Comparison of ENCODE assay signal across 8 cellular contexts in the genomic region with DNA sequence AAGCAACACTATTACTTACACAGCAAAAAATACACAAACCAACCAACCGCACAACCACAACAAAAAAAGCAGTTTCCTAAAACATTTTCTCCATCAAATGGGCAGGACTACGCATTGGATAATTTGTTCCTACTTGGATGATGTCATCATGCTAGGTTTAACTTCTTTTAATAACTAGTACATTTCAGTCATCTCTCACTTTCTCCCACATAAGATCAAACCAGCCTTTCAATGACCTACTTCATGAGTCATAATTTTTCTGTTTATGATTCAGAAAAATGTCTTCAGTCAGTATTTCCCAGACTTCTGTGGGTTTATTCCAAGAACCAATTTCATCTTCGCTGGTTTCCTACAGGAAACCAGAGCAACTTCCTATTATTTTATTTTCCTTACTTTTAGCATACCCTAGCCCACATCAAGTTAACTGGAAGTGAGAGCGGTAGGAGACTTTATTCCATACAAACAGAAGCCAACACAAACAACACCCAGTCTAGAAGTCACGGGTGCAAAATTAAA.
A peak's percentile ranks its signal among the peaks of the same experiment; 100 is the strongest.
DNase-seq lines count a peak whose midpoint lies in the region; ATAC-seq and TF ChIP-seq lines count a peak whose summit lies in the region.

No MANE protein-coding gene starts in this region.

- H3K4me3 ChIP-seq in lung = no peak overlapping the region

- TF ChIP-seq CTCF in GM10248 (IDR thresholded peaks at IDR 0.05; ENCODE audit: control extremely low read depth, extremely low read depth, low read depth, missing control alignments) = no peak
- no peak for TF ChIP-seq CTCF in lung (IDR thresholded peaks at IDR 0.05; ENCODE audit: control extremely low read depth, extremely low read depth)

- H3K4me1 ChIP-seq in lung (ENCODE audit: control insufficient read depth in 2 of 2, insufficient read depth in 2 of 2, low read length in 2 of 2) = peaks cover 3 to 4% of the 10 kb centered on the region in 2 donors

- H3K36me3 ChIP-seq in lung (ENCODE audit: control insufficient read depth in 2 of 2, insufficient read depth in 2 of 2, low read length in 2 of 2) = no peaks in the 10 kb centered on the region

- peaks cover 15% of the 10 kb centered on the region for H3K4me1 Mint-ChIP-seq in activated naive CD8-positive, alpha-beta T cell treated with anti-CD3 and anti-CD28 coated beads, Interleukin-2, amount 10 ng/mL, durations not matched to agents 7 days and 5 days

- ATAC-seq in HG02610 (IDR thresholded peaks at IDR 0.05; ENCODE audit: unreplicated experiment) (peak; percentile 71), lung (ENCODE audit: insufficient read depth, low FRiP score) (peak; percentile 43), GM18502 (IDR thresholded peaks at IDR 0.05; ENCODE audit: poor library complexity, unreplicated experiment) (no peak), HG02763 (IDR thresholded peaks at IDR 0.05; ENCODE audit: unreplicated experiment) (no peak), GM19328 (IDR thresholded peaks at IDR 0.05; ENCODE audit: unreplicated experiment) (no peak)
- peak; percentile 36 for ATAC-seq in activated naive CD8-positive, alpha-beta T cell treated with anti-CD3 and anti-CD28 coated beads, Interleukin-2, amount 10 ng/mL, durations not matched to agents 7 days and 5 days (ENCODE audit: low read depth)

- H3K27ac Mint-ChIP-seq in activated naive CD8-positive, alpha-beta T cell treated with anti-CD3 and anti-CD28 coated beads, Interleukin-2, amount 10 ng/mL, durations not matched to agents 7 days and 5 days = peak overlapping the region; percentile 51

- WGBS in lung, 2 donors = 62 to 68% methylated on average over 5 of the region's 5 CpGs

- no peaks in the 10 kb centered on the region for H3K9me3 Mint-ChIP-seq in activated naive CD8-positive, alpha-beta T cell treated with anti-CD3 and anti-CD28 coated beads, Interleukin-2, amount 10 ng/mL, durations not matched to agents 7 days and 5 days

- H3K27ac ChIP-seq in lung (ENCODE audit: low read depth in 1 of 2, low read length in 1 of 2) = peak overlapping the region in 1 of 2 donors; percentile 33

- CTCF ChIA-PET in GM10248 (lab: Yijun Ruan, JAX) = interaction anchor here (1.0 to 2.1 kb wide), 5 partner anchors 10 to 515 kb away, joined by 3 to 7 read pairs (median 4); no protein-coding TSS in a partner anchor

- POLR2A ChIA-PET in GM10248 (lab: Yijun Ruan, JAX) = no interaction called here
- POLR2A ChIA-PET in activated naive CD8-positive, alpha-beta T cell treated with anti-CD3 and anti-CD28 coated beads, Interleukin-2, amount 10 ng/mL, durations not matched to agents 7 days and 5 days (lab: Charles Lee) = no interaction called here

- DNase-seq in GM10248 (ENCODE audit: extremely low spot score) = peak; percentile 63
- no peak for DNase-seq in activated naive CD8-positive, alpha-beta T cell treated with anti-CD3 and anti-CD28 coated beads, Interleukin-2, amount 10 ng/mL, durations not matched to agents 7 days and 5 days
- no peak for DNase-seq in lung (ENCODE audit: low spot score)
- no peak for DNase-seq in SHP77 treated with DMSO at 0.1 percent for 48 hours (lab: John Stamatoyannopoulos, UW)

- H3K27me3 Mint-ChIP-seq in activated naive CD8-positive, alpha-beta T cell treated with anti-CD3 and anti-CD28 coated beads, Interleukin-2, amount 10 ng/mL, durations not matched to agents 7 days and 5 days = no peaks in the 10 kb centered on the region

- no peaks in the 10 kb centered on the region for H3K9me3 ChIP-seq in lung (ENCODE audit: control insufficient read depth in 2 of 2, insufficient read depth in 1 of 2, low read length in 1 of 2)

- peaks cover 18% of the 10 kb centered on the region for H3K36me3 Mint-ChIP-seq in activated naive CD8-positive, alpha-beta T cell treated with anti-CD3 and anti-CD28 coated beads, Interleukin-2, amount 10 ng/mL, durations not matched to agents 7 days and 5 days

- no peaks in the 10 kb centered on the region for H3K27me3 ChIP-seq in lung (ENCODE audit: control insufficient read depth, insufficient read depth)

- H3K4me3 Mint-ChIP-seq in activated naive CD8-positive, alpha-beta T cell treated with anti-CD3 and anti-CD28 coated beads, Interleukin-2, amount 10 ng/mL, durations not matched to agents 7 days and 5 days = peak overlapping the region; percentile 72

Comparison
In these comparisons a context has a peak if more than half of its experiments do, and no peak if none do; other contexts are left out.
1. ATAC-seq: peak in HG02610 (single experiment), activated naive CD8-positive, alpha-beta T cell treated with anti-CD3 and anti-CD28 coated beads, Interleukin-2, amount 10 ng/mL, durations not matched to agents 7 days and 5 days (single experiment) and lung (single experiment); none in GM18502 (single experiment), HG02763 (single experiment) and GM19328 (single experiment).